ENCODE assay signal across 1 cellular context in genomic region chr21:43921979-43922945, GRCh38.
A peak's percentile ranks its signal among the peaks of the same experiment; 100 is the strongest.
TF ChIP-seq lines count a peak whose summit lies in the region.

No MANE protein-coding gene starts in this region.

TF ChIP-seq in K562, 482 proteins besides CTCF, POLR2A, EP300 and RAD21 (continued from another document and continues in another):
- TF ChIP-seq ZNF318 (IDR thresholded peaks at IDR 0.05; ENCODE audit: borderline replicate concordance in 1 of 2, low read depth in 1 of 2) (peak in 1 of 2 experiments; percentile 90; a peak in 2 of 4 replicates), ZNF134 (CRISPR knock-in tag; conservative IDR thresholded peaks at IDR 0.05) (no peak), E2F3 (CRISPR knock-in tag; IDR thresholded peaks at IDR 0.05) (0 out of 2 replicates have a peak, but pooled peaks have one; percentile 28), ZNF3 (CRISPR knock-in tag; IDR thresholded peaks at IDR 0.05) (no peak), HIVEP1 (CRISPR knock-in tag; IDR thresholded peaks at IDR 0.05) (no peak), ZNF644 (tag; IDR thresholded peaks at IDR 0.05; ENCODE audit: low read depth) (peak; percentile 73; the same call in 1 of the 2 replicates), ZNF280B (CRISPR knock-in tag; IDR thresholded peaks at IDR 0.05) (no peak), LCOR (CRISPR knock-in tag; IDR thresholded peaks at IDR 0.05) (peak; percentile 91), RREB1 (CRISPR knock-in tag; IDR thresholded peaks at IDR 0.05) (no peak), RBM34 (IDR thresholded peaks at IDR 0.05; ENCODE audit: borderline replicate concordance, insufficient read depth, low read length) (no peak), DMBX1 (CRISPR knock-in tag; IDR thresholded peaks at IDR 0.05; ENCODE audit: borderline replicate concordance) (no peak; the same call in 1 of the 2 replicates), ZC3H8 (IDR thresholded peaks at IDR 0.05) (no peak), MCM3 (IDR thresholded peaks at IDR 0.05) (no peak), GMEB1 (CRISPR knock-in tag; IDR thresholded peaks at IDR 0.05) (0 out of 2 replicates have a peak, but pooled peaks have one; percentile 31), KDM2B (CRISPR knock-in tag; IDR thresholded peaks at IDR 0.05) (no peak), COPS2 (conservative IDR thresholded peaks at IDR 0.05) (no peak), MXD1 (CRISPR knock-in tag; IDR thresholded peaks at IDR 0.05; ENCODE audit: borderline replicate concordance, poor library complexity, severe bottlenecking) (no peak), ARID3B (CRISPR knock-in tag; IDR thresholded peaks at IDR 0.05; ENCODE audit: borderline replicate concordance) (no peak), UBTF (IDR thresholded peaks at IDR 0.05; ENCODE audit: borderline replicate concordance in 1 of 2, low read depth in 2 of 2, low read length in 2 of 2) (no peak; a peak in 1 of 4 replicates), MBD2 (IDR thresholded peaks at IDR 0.05; ENCODE audit: borderline replicate concordance, low read depth) (peak; percentile 21; the same call in 1 of the 2 replicates), HEY1 (CRISPR knock-in tag; IDR thresholded peaks at IDR 0.05; ENCODE audit: borderline replicate concordance) (no peak), SMAD4 (CRISPR knock-in tag; conservative IDR thresholded peaks at IDR 0.05) (peak; percentile 64), SRSF1 (IDR thresholded peaks at IDR 0.05; ENCODE audit: low read depth, low read length) (no peak), ATF3 (IDR thresholded peaks at IDR 0.05) (peak; percentile 98), ATF3 (CRISPR knock-in tag; conservative IDR thresholded peaks at IDR 0.05) (peak; percentile 89), ZNF511 (CRISPR knock-in tag; IDR thresholded peaks at IDR 0.05) (peak; percentile 52; the same call in 1 of the 2 replicates), TAL1 (IDR thresholded peaks at IDR 0.05) (peak; percentile 36; the same call in 1 of the 2 replicates)
